ENCODE assay signal across 9 cellular contexts in genomic region chr7:4684826-4685225, GRCh38. TPM values are rescaled to one million over a fixed set of nuclear protein-coding genes. Genes with fewer than 3 reads are reported as not detected.
DNase-seq lines count a peak whose midpoint lies in the region; ATAC-seq, FAIRE-seq and TF ChIP-seq lines count a peak whose summit lies in the region.
"Had no signal": no experiment of that assay in that cellular context is flagged by ENCODE, and none has a peak within 500 bp of the region (broad histone marks: within the 10 kb centered on the region; RNA-seq: fewer than 3 reads in every experiment).

No MANE protein-coding gene starts in this region.

- H3K9ac ChIP-seq in SK-N-SH (peak overlapping the region; percentile 81; the same call in 1 of the 2 replicates), kidney (ENCODE audit: low read length in 2 of 2) (peak overlapping the region in 1 of 2 donors; percentile 97)

- H3K36me3 ChIP-seq in SK-N-SH (replicated peaks in 1 of 2; ENCODE audit: control insufficient read depth in 1 of 2, insufficient read depth in 2 of 2, low read length in 1 of 2) (peaks cover 0 to 4% of the 10 kb centered on the region in 2 experiments), kidney (ENCODE audit: control insufficient read depth in 1 of 2, insufficient read depth in 2 of 2, low read length in 2 of 2) (no peaks in the 10 kb centered on the region)

- TF ChIP-seq RAD21 in SK-N-SH (IDR thresholded peaks at IDR 0.05; ENCODE audit: low read length), result no peak

- no peak for FAIRE-seq in kidney (lab: Jason Lieb, UNC)

- H3F3A ChIP-seq in SK-N-SH (replicated peaks; ENCODE audit: insufficient read depth), result peaks cover 12% of the 10 kb centered on the region

- TF ChIP-seq CTCF in SK-N-SH (IDR thresholded peaks at IDR 0.05), result no peak
- TF ChIP-seq CTCF in kidney (IDR thresholded peaks at IDR 0.05; ENCODE audit: borderline replicate concordance, extremely low read depth, insufficient read depth), result no peak

- no peaks in the 10 kb centered on the region for H3K27me3 ChIP-seq in SK-N-SH (ENCODE audit: insufficient read depth)

- 85% methylated on average over 10 of the region's 10 CpGs for WGBS in SK-N-SH (ENCODE audit: low lambda C conversion rate)

- peaks cover 6 to 20% of the 10 kb centered on the region in 2 experiments; a peak in 1 of 4 replicates for H3K4me1 ChIP-seq in SK-N-SH (ENCODE audit: control insufficient read depth in 1 of 2, insufficient read depth in 2 of 2, low read depth in 1 of 2, low read length in 1 of 2)
- peaks cover 12 to 25% of the 10 kb centered on the region in 2 donors for H3K4me1 ChIP-seq in kidney (ENCODE audit: control insufficient read depth in 1 of 2, insufficient read depth in 1 of 2, low read depth in 1 of 2, low read length in 2 of 2)

- DNase-seq in SK-N-SH (no peak), kidney (peak; percentile 24), NCI-H1092 treated with DMSO at 0.1 percent for 48 hours (lab: John Stamatoyannopoulos, UW) (no peak), SKM-1 treated with dmso at 0.1 percent for 144 hours (lab: John Stamatoyannopoulos, UW; ENCODE audit: unreplicated experiment) (no peak), NCI-H226 (no peak)
- DNase-seq in activated T-helper 2 cell treated with anti-CD3 and anti-CD28 coated beads, Interferon-gamma antibody, Interleukin-2, Interleukin-4, amounts not matched to agents 10 μg/mL and 5 μg/mL and 100 μg/mL, durations not matched to agents 14 hours and 24 hours and 36 hours (ENCODE audit: low spot score), result no peak
- DNase-seq in stimulated activated naive CD8-positive, alpha-beta T cell treated with anti-CD3 and anti-CD28 coated beads, Interleukin-15, amount 100 ng/mL, for 72 hours, result no peak
- DNase-seq: foreskin melanocyte had no signal

- H2AFZ ChIP-seq in SK-N-SH (ENCODE audit: low read depth), result no peak overlapping the region

- ATAC-seq in SK-N-SH treated with all-trans-retinoic acid at 6 μM for 48 hours, result no peak
- ATAC-seq in stimulated activated naive CD8-positive, alpha-beta T cell treated with anti-CD3 and anti-CD28 coated beads, Interleukin-15, amount 100 ng/mL, for 72 hours, result no peak

- peaks cover 30% of the 10 kb centered on the region for H3K4me1 Mint-ChIP-seq in activated T-helper 2 cell treated with anti-CD3 and anti-CD28 coated beads, Interferon-gamma antibody, Interleukin-2, Interleukin-4, amounts not matched to agents 10 μg/mL and 5 μg/mL and 100 μg/mL, durations not matched to agents 14 hours and 24 hours and 36 hours (ENCODE audit: low read depth)
- H3K4me1 Mint-ChIP-seq in stimulated activated naive CD8-positive, alpha-beta T cell treated with anti-CD3 and anti-CD28 coated beads, Interleukin-15, amount 100 ng/mL, for 72 hours, result peaks cover 70% of the 10 kb centered on the region

- H3K36me3 Mint-ChIP-seq in activated T-helper 2 cell treated with anti-CD3 and anti-CD28 coated beads, Interferon-gamma antibody, Interleukin-2, Interleukin-4, amounts not matched to agents 10 μg/mL and 5 μg/mL and 100 μg/mL, durations not matched to agents 14 hours and 24 hours and 36 hours (ENCODE audit: low read depth), result peaks cover 21% of the 10 kb centered on the region

- CTCF ChIA-PET in SK-N-SH (lab: Yijun Ruan, JAX), result interaction anchor here (0.6 to 5.7 kb wide), 4 partner anchors 10 to 1669 kb away, joined by 3 to 49 read pairs (median 4); no protein-coding TSS in a partner anchor

- H3K9me2 ChIP-seq in SK-N-SH, result no peaks in the 10 kb centered on the region

- H3K27ac ChIP-seq in SK-N-SH (ENCODE audit: low read depth in 2 of 2, low read length in 1 of 2) (peak overlapping the region in 1 of 2 experiments; percentile 65; a peak in 1 of 4 replicates), kidney (ENCODE audit: low read depth in 2 of 2, low read length in 2 of 2) (peak overlapping the region; percentile 98)

- intact Hi-C loops in activated T-helper 2 cell treated with anti-CD3 and anti-CD28 coated beads, Interferon-gamma antibody, Interleukin-2, Interleukin-4, amounts not matched to agents 10 μg/mL and 5 μg/mL and 100 μg/mL, durations not matched to agents 14 hours and 24 hours and 36 hours (cut with micrococcal nuclease), result loop anchor here (1.0 to 2.0 kb wide), 3 partner anchors 44 to 74 kb away; no protein-coding TSS in a partner anchor
- intact Hi-C loops in kidney (cut with DNase I), result no loop called here

- H3K4me2 ChIP-seq in SK-N-SH, result peak overlapping the region; percentile 94

- no peak for TF ChIP-seq EP300 in SK-N-SH (IDR thresholded peaks at IDR 0.05; ENCODE audit: borderline replicate concordance in 1 of 2, low read depth in 1 of 2, low read length in 1 of 2)

- H3K4me3 ChIP-seq in SK-N-SH (ENCODE audit: low read depth in 2 of 2, low read length in 1 of 2) (peak overlapping the region in 1 of 2 experiments; percentile 96; a peak in 1 of 4 replicates), kidney (ENCODE audit: low read length in 2 of 2) (peak overlapping the region; percentile 67 to 81)

- peaks cover 74% of the 10 kb centered on the region for H3K79me2 ChIP-seq in SK-N-SH (ENCODE audit: insufficient read depth)

- peak overlapping the region; percentile 91 for H3K4me3 Mint-ChIP-seq in activated T-helper 2 cell treated with anti-CD3 and anti-CD28 coated beads, Interferon-gamma antibody, Interleukin-2, Interleukin-4, amounts not matched to agents 10 μg/mL and 5 μg/mL and 100 μg/mL, durations not matched to agents 14 hours and 24 hours and 36 hours (ENCODE audit: low read depth)
- H3K4me3 Mint-ChIP-seq in stimulated activated naive CD8-positive, alpha-beta T cell treated with anti-CD3 and anti-CD28 coated beads, Interleukin-15, amount 100 ng/mL, for 72 hours, result peak overlapping the region; percentile 85 to 95

- H3K27me3 Mint-ChIP-seq in activated T-helper 2 cell treated with anti-CD3 and anti-CD28 coated beads, Interferon-gamma antibody, Interleukin-2, Interleukin-4, amounts not matched to agents 10 μg/mL and 5 μg/mL and 100 μg/mL, durations not matched to agents 14 hours and 24 hours and 36 hours (ENCODE audit: low read depth), result no peaks in the 10 kb centered on the region
- H3K27me3 Mint-ChIP-seq in stimulated activated naive CD8-positive, alpha-beta T cell treated with anti-CD3 and anti-CD28 coated beads, Interleukin-15, amount 100 ng/mL, for 72 hours, result no peaks in the 10 kb centered on the region

- H4K20me1 ChIP-seq in SK-N-SH (ENCODE audit: insufficient read depth), result peaks cover 43% of the 10 kb centered on the region

- POLR2A ChIA-PET in SK-N-SH (lab: Yijun Ruan, JAX), result interaction anchor here (0.7 kb wide), 1 partner anchor 43 kb away, joined by 5 read pairs; no protein-coding TSS in a partner anchor

- no peaks in the 10 kb centered on the region for H3K9me3 Mint-ChIP-seq in activated T-helper 2 cell treated with anti-CD3 and anti-CD28 coated beads, Interferon-gamma antibody, Interleukin-2, Interleukin-4, amounts not matched to agents 10 μg/mL and 5 μg/mL and 100 μg/mL, durations not matched to agents 14 hours and 24 hours and 36 hours
- H3K9me3 Mint-ChIP-seq in stimulated activated naive CD8-positive, alpha-beta T cell treated with anti-CD3 and anti-CD28 coated beads, Interleukin-15, amount 100 ng/mL, for 72 hours, result no peaks in the 10 kb centered on the region

- H3K27ac Mint-ChIP-seq in activated T-helper 2 cell treated with anti-CD3 and anti-CD28 coated beads, Interferon-gamma antibody, Interleukin-2, Interleukin-4, amounts not matched to agents 10 μg/mL and 5 μg/mL and 100 μg/mL, durations not matched to agents 14 hours and 24 hours and 36 hours, result peak overlapping the region; percentile 92
- H3K27ac Mint-ChIP-seq in stimulated activated naive CD8-positive, alpha-beta T cell treated with anti-CD3 and anti-CD28 coated beads, Interleukin-15, amount 100 ng/mL, for 72 hours, result peak overlapping the region; percentile 16 to 98

- H3K9me3 ChIP-seq in SK-N-SH (no peaks in the 10 kb centered on the region), kidney (ENCODE audit: control insufficient read depth in 1 of 2, low read length in 2 of 2) (no peaks in the 10 kb centered on the region)

TF ChIP-seq in SK-N-SH, 30 proteins besides CTCF, POLR2A, EP300 and RAD21 (continues in another document):
- TF ChIP-seq, protein P1, sequence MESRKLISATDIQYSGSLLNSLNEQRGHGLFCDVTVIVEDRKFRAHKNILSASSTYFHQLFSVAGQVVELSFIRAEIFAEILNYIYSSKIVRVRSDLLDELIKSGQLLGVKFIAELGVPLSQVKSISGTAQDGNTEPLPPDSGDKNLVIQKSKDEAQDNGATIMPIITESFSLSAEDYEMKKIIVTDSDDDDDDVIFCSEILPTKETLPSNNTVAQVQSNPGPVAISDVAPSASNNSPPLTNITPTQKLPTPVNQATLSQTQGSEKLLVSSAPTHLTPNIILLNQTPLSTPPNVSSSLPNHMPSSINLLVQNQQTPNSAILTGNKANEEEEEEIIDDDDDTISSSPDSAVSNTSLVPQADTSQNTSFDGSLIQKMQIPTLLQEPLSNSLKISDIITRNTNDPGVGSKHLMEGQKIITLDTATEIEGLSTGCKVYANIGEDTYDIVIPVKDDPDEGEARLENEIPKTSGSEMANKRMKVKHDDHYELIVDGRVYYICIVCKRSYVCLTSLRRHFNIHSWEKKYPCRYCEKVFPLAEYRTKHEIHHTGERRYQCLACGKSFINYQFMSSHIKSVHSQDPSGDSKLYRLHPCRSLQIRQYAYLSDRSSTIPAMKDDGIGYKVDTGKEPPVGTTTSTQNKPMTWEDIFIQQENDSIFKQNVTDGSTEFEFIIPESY (IDR thresholded peaks at IDR 0.05; ENCODE audit: borderline replicate concordance, low read depth), result no peak

TF ChIP-seq in SK-N-SH treated with all-trans-retinoic acid at 6 μM for 48 hours, 23 proteins besides CTCF, POLR2A, EP300 and RAD21:
- TF ChIP-seq TOX (CRISPR knock-in tag; IDR thresholded peaks at IDR 0.05; ENCODE audit: borderline replicate concordance) (no peak), ZNF565 (CRISPR knock-in tag; conservative IDR thresholded peaks at IDR 0.05; ENCODE audit: low read depth) (no peak), ZFP30 (CRISPR knock-in tag; IDR thresholded peaks at IDR 0.05) (no peak), BACH2 (CRISPR knock-in tag; IDR thresholded peaks at IDR 0.05; ENCODE audit: borderline replicate concordance) (no peak)

RNA-seq across cellular contexts. Expression of gene FOXK1, which starts 2.7 kb away (rescaled TPM):
- polyA plus RNA-seq in SK-N-SH (2012; rRNA removed) (3.0 and 4.7 TPM in 2 replicates), kidney (ENCODE audit: insufficient read depth, low read depth, low replicate concordance) (3.9 TPM)
- 2.1 and 3.0 TPM in 2 replicates for polyA plus RNA-seq in SK-N-SH (2012; cell fraction: cytosol; rRNA removed)
- polyA plus RNA-seq in SK-N-SH (2012; cell fraction: nucleus; rRNA removed), result 11.3 and 15.1 TPM in 2 replicates
- total RNA-seq in activated T-helper 2 cell treated with anti-CD3 and anti-CD28 coated beads, Interferon-gamma antibody, Interleukin-2, Interleukin-4, amounts not matched to agents 10 μg/mL and 5 μg/mL and 100 μg/mL, durations not matched to agents 14 hours and 24 hours and 36 hours, result 35.6 TPM in 2 replicates
- total RNA-seq in kidney, result 44.2 TPM
